Comparison of ENCODE assay signal across 10 cellular contexts in the genomic region with DNA sequence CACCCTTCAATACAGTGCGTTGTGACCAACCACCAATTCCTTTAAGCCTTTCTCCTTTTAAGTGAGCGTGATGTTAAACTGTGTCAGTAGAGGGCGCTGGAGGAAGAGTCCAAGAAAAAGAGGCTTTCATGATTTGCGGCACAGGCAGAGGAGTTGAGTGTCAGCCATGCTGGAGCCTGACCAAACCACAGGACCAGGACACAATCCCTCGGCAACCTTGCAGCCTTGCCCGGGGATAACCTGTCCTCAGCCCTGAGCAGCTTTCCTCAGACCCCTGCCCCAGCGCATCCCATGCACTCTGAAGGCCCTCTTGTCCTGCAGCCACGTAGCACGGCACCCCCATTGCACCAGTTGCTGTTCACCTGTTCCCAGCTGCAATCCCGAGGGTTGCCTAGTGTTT. TPM values are rescaled to one million over a fixed set of nuclear protein-coding genes. Genes with fewer than 3 reads are reported as not detected.
DNase-seq lines count a peak whose midpoint lies in the region; ATAC-seq and TF ChIP-seq lines count a peak whose summit lies in the region.
"Had no signal": no experiment of that assay in that cellular context is flagged by ENCODE, and none has a peak within 500 bp of the region (broad histone marks: within the 10 kb centered on the region; RNA-seq: fewer than 3 reads in every experiment).

No MANE protein-coding gene starts in this region.

- H3K4me3 Mint-ChIP-seq in activated CD8-positive, alpha-beta T cell treated with anti-CD3 and anti-CD28 coated beads, Interleukin-2, amount 10 ng/mL, durations not matched to agents 7 days and 5 days, result no peak overlapping the region
- H3K4me3 Mint-ChIP-seq: CD4-positive, CD25-positive, alpha-beta regulatory T cell had no signal

- H3K27me3 Mint-ChIP-seq in activated CD8-positive, alpha-beta T cell treated with anti-CD3 and anti-CD28 coated beads, Interleukin-2, amount 10 ng/mL, durations not matched to agents 7 days and 5 days (ENCODE audit: low read depth), result peaks cover 4% of the 10 kb centered on the region
- H3K27me3 Mint-ChIP-seq: CD4-positive, CD25-positive, alpha-beta regulatory T cell had no signal

- H3K27ac Mint-ChIP-seq in activated CD8-positive, alpha-beta T cell treated with anti-CD3 and anti-CD28 coated beads, Interleukin-2, amount 10 ng/mL, durations not matched to agents 7 days and 5 days, result no peak overlapping the region
- H3K27ac Mint-ChIP-seq: CD4-positive, CD25-positive, alpha-beta regulatory T cell had no signal

- DNase-seq in SKM-1 treated with dmso at 0.1 percent for 144 hours (lab: John Stamatoyannopoulos, UW; ENCODE audit: unreplicated experiment) (peak; percentile 1), SKM-1 (lab: John Stamatoyannopoulos, UW; ENCODE audit: unreplicated experiment) (no peak), retinal pigment epithelial cell (ENCODE audit: low read depth) (no peak), foreskin fibroblast (no peak)
- DNase-seq in activated CD8-positive, alpha-beta T cell treated with anti-CD3 and anti-CD28 coated beads, Interleukin-2, amount 10 ng/mL, durations not matched to agents 7 days and 5 days, result peak; percentile 23
- DNase-seq: CD4-positive, CD25-positive, alpha-beta regulatory T cell had no signal

- H3K4me3 ChIP-seq in retinal pigment epithelial cell (ENCODE audit: low read length), result no peak overlapping the region
- no peak overlapping the region for H3K4me3 ChIP-seq in foreskin fibroblast (ENCODE audit: low read depth in 1 of 2, low read length in 2 of 2)

- peaks cover 3% of the 10 kb centered on the region for H3K4me1 Mint-ChIP-seq in activated CD8-positive, alpha-beta T cell treated with anti-CD3 and anti-CD28 coated beads, Interleukin-2, amount 10 ng/mL, durations not matched to agents 7 days and 5 days (ENCODE audit: low read depth)
- H3K4me1 Mint-ChIP-seq: CD4-positive, CD25-positive, alpha-beta regulatory T cell had no signal

- ATAC-seq in activated CD8-positive, alpha-beta T cell treated with anti-CD3 and anti-CD28 coated beads, Interleukin-2, amount 10 ng/mL, durations not matched to agents 7 days and 5 days, result no peak
- ATAC-seq in GM21360 (IDR thresholded peaks at IDR 0.05; ENCODE audit: unreplicated experiment) (no peak), HG02678 (IDR thresholded peaks at IDR 0.05; ENCODE audit: unreplicated experiment) (no peak)
- ATAC-seq: left colon had no signal

- peak; percentile 40 for TF ChIP-seq CTCF in retinal pigment epithelial cell (conservative IDR thresholded peaks at IDR 0.05; ENCODE audit: low read depth, low read length)
- TF ChIP-seq CTCF in foreskin fibroblast (IDR thresholded peaks at IDR 0.05; ENCODE audit: low read depth, low read length), result no peak

- CTCF ChIA-PET in activated CD8-positive, alpha-beta T cell treated with anti-CD3 and anti-CD28 coated beads, Interleukin-2, amount 10 ng/mL, durations not matched to agents 7 days and 5 days (lab: Charles Lee), result interaction anchor here (0.6 to 1.3 kb wide), 3 partner anchors 30 to 1317 kb away, joined by 3 to 4 read pairs (median 4); no protein-coding TSS in a partner anchor

- TF ChIP-seq RAD21 in Ishikawa (IDR thresholded peaks at IDR 0.05; ENCODE audit: low read depth), result peak; percentile 50

- no peaks in the 10 kb centered on the region for H3K9me3 Mint-ChIP-seq in activated CD8-positive, alpha-beta T cell treated with anti-CD3 and anti-CD28 coated beads, Interleukin-2, amount 10 ng/mL, durations not matched to agents 7 days and 5 days (ENCODE audit: insufficient read depth)

- no peaks in the 10 kb centered on the region for H3K36me3 Mint-ChIP-seq in activated CD8-positive, alpha-beta T cell treated with anti-CD3 and anti-CD28 coated beads, Interleukin-2, amount 10 ng/mL, durations not matched to agents 7 days and 5 days (ENCODE audit: low read depth)
- H3K36me3 Mint-ChIP-seq: CD4-positive, CD25-positive, alpha-beta regulatory T cell had no signal

- POLR2A ChIA-PET in activated CD8-positive, alpha-beta T cell treated with anti-CD3 and anti-CD28 coated beads, Interleukin-2, amount 10 ng/mL, durations not matched to agents 7 days and 5 days (lab: Charles Lee), result no interaction called here

- no peak for TF ChIP-seq EP300 in Ishikawa (IDR thresholded peaks at IDR 0.05; ENCODE audit: borderline replicate concordance)

TF ChIP-seq in Ishikawa, 13 proteins besides CTCF, POLR2A, EP300 and RAD21:
- no peak for TF ChIP-seq YY1 (IDR thresholded peaks at IDR 0.05; ENCODE audit: low read depth)
- no peak for TF ChIP-seq NFIC (IDR thresholded peaks at IDR 0.05)
- no peak for TF ChIP-seq TEAD4 (IDR thresholded peaks at IDR 0.05)
- no peak for TF ChIP-seq CREB1 (IDR thresholded peaks at IDR 0.05; ENCODE audit: low read depth)

RNA-seq across cellular contexts. Expression of gene SMIM31, which starts 53.5 kb away (rescaled TPM):
- total RNA-seq in activated CD8-positive, alpha-beta T cell treated with anti-CD3 and anti-CD28 coated beads, Interleukin-2, amount 10 ng/mL, durations not matched to agents 7 days and 5 days, result not detected
- total RNA-seq: CD4-positive, CD25-positive, alpha-beta regulatory T cell had no signal

Comparison
In these comparisons a context has a peak if more than half of its experiments do, and no peak if none do; other contexts are left out.
1. DNase-seq: peak in SKM-1 treated with dmso at 0.1 percent for 144 hours (single experiment) and activated CD8-positive, alpha-beta T cell treated with anti-CD3 and anti-CD28 coated beads, Interleukin-2, amount 10 ng/mL, durations not matched to agents 7 days and 5 days (single experiment); none in SKM-1 (single experiment), retinal pigment epithelial cell (single experiment) and foreskin fibroblast (0 of 2).